In the genomic region with DNA sequence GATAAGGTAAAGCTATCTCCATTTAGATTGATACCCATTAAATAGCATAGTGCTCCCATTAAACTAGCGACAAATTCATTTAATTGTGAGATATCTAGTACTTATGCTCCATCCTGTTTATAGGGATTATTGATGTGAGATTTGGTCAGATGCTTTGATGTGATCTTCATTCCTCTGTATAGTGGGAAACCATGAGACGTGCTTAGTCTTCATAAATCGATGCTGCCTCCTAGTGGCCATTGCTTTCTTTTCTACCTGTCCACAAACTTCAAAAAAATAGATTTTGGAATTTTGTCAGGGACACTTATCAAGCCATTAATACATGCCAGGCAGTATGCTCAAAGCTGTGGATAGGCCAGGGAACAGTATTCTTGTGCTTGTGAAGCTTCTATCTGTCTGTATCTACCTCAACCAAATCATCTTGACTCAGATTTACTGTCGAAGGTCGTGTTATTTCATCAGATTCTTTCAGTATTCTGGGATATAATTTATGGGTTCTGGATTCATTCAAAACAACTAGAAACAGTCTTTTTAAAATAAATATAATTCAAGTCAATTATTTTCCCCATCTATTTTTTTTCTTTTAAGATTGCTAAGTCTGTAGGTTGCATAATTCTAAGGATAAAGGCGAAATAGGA, we compare ENCODE assay signal across 8 cellular contexts. TPM values are rescaled to one million over a fixed set of nuclear protein-coding genes. Genes with fewer than 3 reads are reported as not detected.
DNase-seq lines count a peak whose midpoint lies in the region; TF ChIP-seq lines count a peak whose summit lies in the region.

No MANE protein-coding gene starts in this region.

- peak; percentile 57 for DNase-seq in SKM-1 treated with dmso at 0.1 percent for 144 hours (lab: John Stamatoyannopoulos, UW; ENCODE audit: unreplicated experiment)
- DNase-seq in SKM-1 (lab: John Stamatoyannopoulos, UW; ENCODE audit: unreplicated experiment) = no peak
- DNase-seq in H4 (ENCODE audit: low spot score) = peak; percentile 61
- peak; percentile 74 for DNase-seq in LNCaP clone FGC (ENCODE audit: low read depth)
- DNase-seq in RPMI8226 = peak; percentile 73
- DNase-seq in astrocyte of the hippocampus (ENCODE audit: low read depth, low spot score) = peak; percentile 71
- peak; percentile 29 for DNase-seq in iPS-NIHi11 (ENCODE audit: low spot score)
- DNase-seq in stimulated activated CD4-positive, alpha-beta T cell treated with anti-CD3 and anti-CD28 coated beads, Interleukin-12 subunit alpha, Interleukin-12 subunit beta, amount 100 ng/mL, for 4 hours = peak; percentile 32

- peak; percentile 79 for TF ChIP-seq CTCF in LNCaP clone FGC (IDR thresholded peaks at IDR 0.05; ENCODE audit: control insufficient read depth, extremely low read depth, insufficient read depth)

- H3K4me3 ChIP-seq in LNCaP clone FGC (ENCODE audit: low read depth, low read length) = no peak overlapping the region

RNA-seq across cellular contexts. Expression of gene LSM8, which starts 12.0 kb away (rescaled TPM):
- total RNA-seq in H4 (2014; rRNA removed; shearing (Covaris generic)) = 81.7 and 111 TPM in 2 replicates

RNA-seq across cellular contexts. Expression of gene ANKRD7, which starts 28.5 kb away (rescaled TPM):
- total RNA-seq in H4 (2014; rRNA removed; shearing (Covaris generic)) = 1.4 and 2.0 TPM in 2 replicates
